In genomic region chr9:100098887-100099721, GRCh38 we compare ENCODE assay signal across 7 cellular contexts. TPM values are rescaled to one million over a fixed set of nuclear protein-coding genes. Genes with fewer than 3 reads are reported as not detected.
DNase-seq lines count a peak whose midpoint lies in the region; ATAC-seq and TF ChIP-seq lines count a peak whose summit lies in the region.

Gene ERP44 (minus strand): TSS chr9:100099000. CDS start chr9:100098840, 160 bp downstream.
A gene with protein sequence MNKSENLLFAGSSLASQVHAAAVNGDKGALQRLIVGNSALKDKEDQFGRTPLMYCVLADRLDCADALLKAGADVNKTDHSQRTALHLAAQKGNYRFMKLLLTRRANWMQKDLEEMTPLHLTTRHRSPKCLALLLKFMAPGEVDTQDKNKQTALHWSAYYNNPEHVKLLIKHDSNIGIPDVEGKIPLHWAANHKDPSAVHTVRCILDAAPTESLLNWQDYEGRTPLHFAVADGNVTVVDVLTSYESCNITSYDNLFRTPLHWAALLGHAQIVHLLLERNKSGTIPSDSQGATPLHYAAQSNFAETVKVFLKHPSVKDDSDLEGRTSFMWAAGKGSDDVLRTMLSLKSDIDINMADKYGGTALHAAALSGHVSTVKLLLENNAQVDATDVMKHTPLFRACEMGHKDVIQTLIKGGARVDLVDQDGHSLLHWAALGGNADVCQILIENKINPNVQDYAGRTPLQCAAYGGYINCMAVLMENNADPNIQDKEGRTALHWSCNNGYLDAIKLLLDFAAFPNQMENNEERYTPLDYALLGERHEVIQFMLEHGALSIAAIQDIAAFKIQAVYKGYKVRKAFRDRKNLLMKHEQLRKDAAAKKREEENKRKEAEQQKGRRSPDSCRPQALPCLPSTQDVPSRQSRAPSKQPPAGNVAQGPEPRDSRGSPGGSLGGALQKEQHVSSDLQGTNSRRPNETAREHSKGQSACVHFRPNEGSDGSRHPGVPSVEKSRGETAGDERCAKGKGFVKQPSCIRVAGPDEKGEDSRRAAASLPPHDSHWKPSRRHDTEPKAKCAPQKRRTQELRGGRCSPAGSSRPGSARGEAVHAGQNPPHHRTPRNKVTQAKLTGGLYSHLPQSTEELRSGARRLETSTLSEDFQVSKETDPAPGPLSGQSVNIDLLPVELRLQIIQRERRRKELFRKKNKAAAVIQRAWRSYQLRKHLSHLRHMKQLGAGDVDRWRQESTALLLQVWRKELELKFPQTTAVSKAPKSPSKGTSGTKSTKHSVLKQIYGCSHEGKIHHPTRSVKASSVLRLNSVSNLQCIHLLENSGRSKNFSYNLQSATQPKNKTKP (plus strand): TSS chr9:100099243. CDS start chr9:100104522, 5,279 bp downstream.

- peak within 1 kb of the TSS; percentile 73 for H2AFZ ChIP-seq in hepatocyte

- peak within 1 kb of the TSS; percentile 94 for H3K27ac ChIP-seq in hepatocyte

- H3K4me3 ChIP-seq in hepatocyte = peak within 1 kb of the TSS; percentile 62

- H3K4me2 ChIP-seq in hepatocyte = peak within 1 kb of the TSS; percentile 84

- no peaks in the 10 kb centered on the region for H3K36me3 ChIP-seq in hepatocyte (replicated peaks; ENCODE audit: insufficient read depth, low read depth)

- WGBS in hepatocyte (ENCODE audit: low lambda C conversion rate, missing lambda C conversion rate) = under 1% methylated on average over 42 of the region's 54 CpGs

- H3K79me2 ChIP-seq in hepatocyte = peaks cover 56% of the 10 kb centered on the region

- ATAC-seq in GM18508 (IDR thresholded peaks at IDR 0.05; ENCODE audit: insufficient read depth, unreplicated experiment) (peak; percentile 96), HG03025 (IDR thresholded peaks at IDR 0.05; ENCODE audit: low FRiP score, unreplicated experiment) (peak; percentile 96)

- DNase-seq in NCI-H2081 (lab: John Stamatoyannopoulos, UW) (peak; percentile 99), T1000 (lab: John Stamatoyannopoulos, UW) (peak; percentile 97), astrocyte of the hippocampus (ENCODE audit: low read depth, low spot score) (peak; percentile 100), hepatocyte (ENCODE audit: low spot score) (peak; percentile 99), renal cortical epithelial cell (ENCODE audit: low read depth) (peak; percentile 97)

- H3K27me3 ChIP-seq in hepatocyte = no peaks in the 10 kb centered on the region

- no peaks in the 10 kb centered on the region for H3K9me3 ChIP-seq in hepatocyte (ENCODE audit: low read depth)

- no peak for TF ChIP-seq CTCF in hepatocyte (IDR thresholded peaks at IDR 0.05; ENCODE audit: poor library complexity)

- peaks cover 17% of the 10 kb centered on the region for H3K4me1 ChIP-seq in hepatocyte (ENCODE audit: insufficient read depth)

- no peaks in the 10 kb centered on the region for H3K9me2 ChIP-seq in hepatocyte (replicated peaks; ENCODE audit: insufficient read depth)

- peaks cover 19% of the 10 kb centered on the region for H4K20me1 ChIP-seq in hepatocyte (ENCODE audit: insufficient read depth, poor library complexity, severe bottlenecking)

RNA-seq across cellular contexts. Expression of gene ERP44, which starts in this region (rescaled TPM):
- total RNA-seq in hepatocyte = 34.3 and 40.6 TPM in 2 replicates
- 50.5 and 52.1 TPM in 2 replicates for polyA plus RNA-seq in hepatocyte
- total RNA-seq in renal cortical epithelial cell = 13.7 and 18.1 TPM in 2 replicates

RNA-seq across cellular contexts. Expression of the second gene that starts in this region (rescaled TPM):
- total RNA-seq in hepatocyte (26.5 and 30.9 TPM in 2 replicates), renal cortical epithelial cell (21.4 and 45.6 TPM in 2 replicates)
- polyA plus RNA-seq in hepatocyte = 8.7 and 10.1 TPM in 2 replicates

Comparison
In these comparisons a context has a peak if more than half of its experiments do, and no peak if none do; other contexts are left out.
1. Peak in every context shown above with its lines: DNase-seq, ATAC-seq, H3K4me3 ChIP-seq and H3K27ac ChIP-seq.